16 cellular contexts compared by ENCODE assay signal in genomic region chr4:52838729-52839722, GRCh38. TPM values are rescaled to one million over a fixed set of nuclear protein-coding genes. Genes with fewer than 3 reads are reported as not detected.
DNase-seq lines count a peak whose midpoint lies in the region; ATAC-seq and TF ChIP-seq lines count a peak whose summit lies in the region.
"Had no signal": no experiment of that assay in that cellular context is flagged by ENCODE, and none has a peak within 500 bp of the region (broad histone marks: within the 10 kb centered on the region; RNA-seq: fewer than 3 reads in every experiment).

No MANE protein-coding gene starts in this region.

- peak overlapping the region; percentile 60; the same call in 1 of the 2 replicates for H3K4me2 ChIP-seq in PC-9
- peak overlapping the region; percentile 34 for H3K4me2 ChIP-seq in trophoblast cell (ENCODE audit: low read length)

- no peak overlapping the region for H3K4me3 Mint-ChIP-seq in naive thymus-derived CD8-positive, alpha-beta T cell
- H3K4me3 Mint-ChIP-seq: activated T-cell treated with anti-CD3 and anti-CD28 coated beads, Interleukin-2, amount 50 U/mL, for 72 hours; naive thymus-derived CD4-positive, alpha-beta T cell had no signal

- H3K18ac ChIP-seq in trophoblast cell (ENCODE audit: low read length) = peak overlapping the region; percentile 39

- H2BK5ac ChIP-seq in trophoblast cell (ENCODE audit: low read depth, low read length, poor library complexity) = peak overlapping the region; percentile 99

- no peak overlapping the region for H3K27ac Mint-ChIP-seq in naive thymus-derived CD8-positive, alpha-beta T cell
- H3K27ac Mint-ChIP-seq: activated T-cell treated with anti-CD3 and anti-CD28 coated beads, Interleukin-2, amount 50 U/mL, for 72 hours; naive thymus-derived CD4-positive, alpha-beta T cell had no signal

- H3K36me3 ChIP-seq in PC-9 (ENCODE audit: low read depth) (no peaks in the 10 kb centered on the region), trophoblast cell (ENCODE audit: control insufficient read depth in 1 of 2, insufficient read depth in 2 of 2, low read length in 2 of 2) (no peaks in the 10 kb centered on the region)
- H3K36me3 ChIP-seq: esophagus muscularis mucosa, thyroid gland had no signal

- no peaks in the 10 kb centered on the region for H4K20me1 ChIP-seq in PC-9 (ENCODE audit: insufficient read depth)

- H3K36me3 Mint-ChIP-seq in naive thymus-derived CD8-positive, alpha-beta T cell = no peaks in the 10 kb centered on the region
- H3K36me3 Mint-ChIP-seq: naive thymus-derived CD4-positive, alpha-beta T cell had no signal

- POLR2A ChIA-PET in PC-9 (lab: Charles Lee; ENCODE audit: unreplicated experiment) = no interaction called here
- POLR2A ChIA-PET in naive thymus-derived CD8-positive, alpha-beta T cell (lab: Charles Lee) = no interaction called here

- peak overlapping the region; percentile 28 for H3K4ac ChIP-seq in trophoblast cell (ENCODE audit: low read depth, low read length)

- no peak for TF ChIP-seq CTCF in PC-9 (conservative IDR thresholded peaks at IDR 0.05)

- H2AFZ ChIP-seq in PC-9 (0 out of 2 replicates have a peak overlapping the region, but pooled peaks have one; percentile 32), trophoblast cell (ENCODE audit: insufficient read depth, low read length, poor library complexity) (peak overlapping the region; percentile 61)

- no peak overlapping the region for H3K4me3 ChIP-seq in PC-9
- H3K4me3 ChIP-seq in trophoblast cell (ENCODE audit: low read depth, low read length) = no peak overlapping the region
- H3K4me3 ChIP-seq: esophagus muscularis mucosa, thyroid gland had no signal

- H2BK120ac ChIP-seq in trophoblast cell (ENCODE audit: insufficient read depth, low read length, poor library complexity) = peak overlapping the region; percentile 98

- no peaks in the 10 kb centered on the region for H3K27me3 ChIP-seq in PC-9 (ENCODE audit: insufficient read depth, low read depth)
- no peaks in the 10 kb centered on the region for H3K27me3 ChIP-seq in trophoblast cell (ENCODE audit: insufficient read depth, low read length)
- H3K27me3 ChIP-seq: esophagus muscularis mucosa, thyroid gland had no signal

- H3K9ac ChIP-seq in trophoblast cell (ENCODE audit: low read length) = no peak overlapping the region

- intact Hi-C loops in PC-9 (cut with micrococcal nuclease; ENCODE audit: unreplicated experiment) = loop anchor here (2.0 kb wide), 3 partner anchors 16 to 126 kb away; no protein-coding TSS in a partner anchor

- H3F3A ChIP-seq in PC-9 (ENCODE audit: insufficient read depth, low read depth) = no peaks in the 10 kb centered on the region; the same call in 1 of the 2 replicates

- H4K91ac ChIP-seq in trophoblast cell (ENCODE audit: low read depth, low read length) = peak overlapping the region; percentile 98

- peak overlapping the region; percentile 96 for H3K14ac ChIP-seq in trophoblast cell (ENCODE audit: low read length)

- no CpG with 5 or more reads among the region's 12 CpGs for WGBS in trophoblast cell (ENCODE audit: extremely low coverage, insufficient coverage, insufficient read length)

- H3K9me3 ChIP-seq in PC-9 (ENCODE audit: insufficient read depth, low read depth) = no peaks in the 10 kb centered on the region
- H3K9me3 ChIP-seq in trophoblast cell (ENCODE audit: insufficient read depth, low read depth, low read length) = no peaks in the 10 kb centered on the region
- H3K9me3 ChIP-seq: esophagus muscularis mucosa, SK-N-SH, thyroid gland had no signal

- peak; percentile 45 for DNase-seq in ELF-1 (ENCODE audit: low read depth, low spot score)
- DNase-seq in PC-9 = peak in 1 of 2 experiments; percentile 8
- DNase-seq in fibroblast of peridontal ligament (ENCODE audit: extremely low read depth) = peak; percentile 18
- no peak for DNase-seq in trophoblast cell
- no peak for DNase-seq in naive thymus-derived CD8-positive, alpha-beta T cell
- DNase-seq in DMS79 treated with DMSO at 0.1 percent for 48 hours (lab: John Stamatoyannopoulos, UW) = no peak
- no peak for DNase-seq in NCI-H1105 (lab: John Stamatoyannopoulos, UW)
- DNase-seq: activated CD4-positive, alpha-beta T cell treated with anti-CD3 and anti-CD28 coated beads, Interleukin-2, amount 50 U/mL, for 48 hours; activated T-cell treated with anti-CD3 and anti-CD28 coated beads, Interleukin-2, amount 50 U/mL, for 72 hours; naive thymus-derived CD4-positive, alpha-beta T cell; NCI-H2029; SK-N-SH; stimulated activated CD4-positive, alpha-beta T cell treated with anti-CD3 and anti-CD28 coated beads, Interleukin-1b, Interleukin-23, amount 100 ng/mL, for 48 hours; thyroid gland had no signal

- H3K79me2 ChIP-seq in PC-9 (ENCODE audit: low read depth) = no peaks in the 10 kb centered on the region
- peaks cover 4% of the 10 kb centered on the region for H3K79me2 ChIP-seq in trophoblast cell (ENCODE audit: control insufficient read depth, insufficient read depth, low read length, poor library complexity)

- no peaks in the 10 kb centered on the region for H3K9me3 Mint-ChIP-seq in naive thymus-derived CD8-positive, alpha-beta T cell
- H3K9me3 Mint-ChIP-seq: activated T-cell treated with anti-CD3 and anti-CD28 coated beads, Interleukin-2, amount 50 U/mL, for 72 hours had no signal

- H3K4me1 ChIP-seq in PC-9 (replicated peaks; ENCODE audit: insufficient read depth) = peaks cover 29% of the 10 kb centered on the region
- H3K4me1 ChIP-seq in trophoblast cell (ENCODE audit: control insufficient read depth in 1 of 2, insufficient read depth in 2 of 2, low read length in 2 of 2) = peaks cover 35 to 51% of the 10 kb centered on the region in 2 experiments

- H3K9me2 ChIP-seq in PC-9 (ENCODE audit: insufficient read depth) = no peaks in the 10 kb centered on the region
- H3K9me2 ChIP-seq: SK-N-SH had no signal

- peak overlapping the region; percentile 99 for H2BK12ac ChIP-seq in trophoblast cell (ENCODE audit: low read length)

- no TSS peak for BruUV-seq in PC-9 (replicated peaks; lab: Mats Ljungman, UMichigan)

- H3K27me3 Mint-ChIP-seq in naive thymus-derived CD8-positive, alpha-beta T cell = peaks cover 0 to 8% (median 1%) of the 10 kb centered on the region in 5 donors

- H3K23ac ChIP-seq in trophoblast cell (ENCODE audit: low read length) = no peak overlapping the region

- CTCF ChIA-PET in PC-9 (lab: Charles Lee) = interaction anchor here (0.6 to 0.7 kb wide), 2 partner anchors 23 to 117 kb away, joined by 6 to 16 read pairs; partner anchors contain the start of gene RASL11B

- H3K79me1 ChIP-seq in trophoblast cell (ENCODE audit: low read length) = peaks cover 51% of the 10 kb centered on the region

- H3K4me1 Mint-ChIP-seq in naive thymus-derived CD8-positive, alpha-beta T cell = peaks cover 0 to 10% (median 0%) of the 10 kb centered on the region in 4 donors

- H4K8ac ChIP-seq in trophoblast cell (ENCODE audit: low read depth, low read length) = peak overlapping the region; percentile 64

- H3K27ac ChIP-seq in PC-9 = peak overlapping the region; percentile 76; the same call in 1 of the 2 replicates
- peak overlapping the region; percentile 97 for H3K27ac ChIP-seq in trophoblast cell (ENCODE audit: low read depth, low read length)
- H3K27ac ChIP-seq: esophagus muscularis mucosa, thyroid gland had no signal

- H4K12ac ChIP-seq in trophoblast cell (ENCODE audit: low read depth, low read length) = peak overlapping the region; percentile 5

- peak overlapping the region; percentile 89 for H2AK5ac ChIP-seq in trophoblast cell (ENCODE audit: low read length)

- no peak for ATAC-seq in naive thymus-derived CD8-positive, alpha-beta T cell
- no peak for ATAC-seq in HG02885 (IDR thresholded peaks at IDR 0.05; ENCODE audit: poor library complexity, unreplicated experiment)
- ATAC-seq: activated T-cell treated with anti-CD3 and anti-CD28 coated beads, Interleukin-2, amount 50 U/mL, for 72 hours; naive thymus-derived CD4-positive, alpha-beta T cell had no signal

RNA-seq across cellular contexts. Expression of gene RASL11B, which starts 23.1 kb away (rescaled TPM):
- total RNA-seq in PC-9 (2021) = 0.25 TPM in 1 of 2 replicates, not detected in the other
- 19.2 and 20.7 TPM in 2 replicates for polyA plus RNA-seq in trophoblast cell (2013)
- total RNA-seq in naive thymus-derived CD8-positive, alpha-beta T cell = under 1 TPM; 0.63 to 0.73 TPM
- polyA plus RNA-seq in naive thymus-derived CD8-positive, alpha-beta T cell = under 1 TPM; 0.15 to 0.41 (median 0.35) TPM

Comparison
In these comparisons a context has a peak if more than half of its experiments do, and no peak if none do; other contexts are left out.
1. DNase-seq: peak in ELF-1 (single experiment) and fibroblast of peridontal ligament (single experiment); none in trophoblast cell (0 of 2), naive thymus-derived CD8-positive, alpha-beta T cell (0 of 10), DMS79 treated with DMSO at 0.1 percent for 48 hours (single experiment) and NCI-H1105 (single experiment).